ENCODE assay signal across 8 cellular contexts in genomic region chr7:44477063-44477830, GRCh38. TPM values are rescaled to one million over a fixed set of nuclear protein-coding genes. Genes with fewer than 3 reads are reported as not detected.
DNase-seq lines count a peak whose midpoint lies in the region; ATAC-seq and TF ChIP-seq lines count a peak whose summit lies in the region.

No MANE protein-coding gene starts in this region.

- peak; percentile 84 for DNase-seq in COLO829 (ENCODE audit: low spot score)
- peak; percentile 66 for DNase-seq in HuH-7 (ENCODE audit: low spot score)
- DNase-seq in RKO (ENCODE audit: low spot score): peak; percentile 86
- DNase-seq in activated T-helper 1 cell treated with Interleukin-2 at 50 U/mL for 16 hours (ENCODE audit: low read depth): peak; percentile 30
- peak; percentile 87 for DNase-seq in fibroblast of pulmonary artery (ENCODE audit: low read depth)
- DNase-seq in neural crest cell (ENCODE audit: low read depth, low spot score): peak; percentile 47
- DNase-seq in suprapubic skin (ENCODE audit: low spot score in 2 of 2): no peak

- TF ChIP-seq CTCF in fibroblast of pulmonary artery (IDR thresholded peaks at IDR 0.05; ENCODE audit: low read length, missing control alignments) (peak; percentile 100), neural crest cell (conservative IDR thresholded peaks at IDR 0.05) (peak; percentile 86), suprapubic skin (IDR thresholded peaks at IDR 0.05) (peak; percentile 87 to 89)

- TF ChIP-seq EP300 in suprapubic skin (IDR thresholded peaks at IDR 0.05): no peak

- TF ChIP-seq POLR2A in suprapubic skin (IDR thresholded peaks at IDR 0.05): no peak

- 27% methylated on average over 6 of the region's 6 CpGs for WGBS in suprapubic skin

- ATAC-seq in GM19468 (IDR thresholded peaks at IDR 0.05; ENCODE audit: extremely low read depth, unreplicated experiment): peak; percentile 42

- H3K27me3 ChIP-seq in suprapubic skin: no peaks in the 10 kb centered on the region

- H3K9me3 ChIP-seq in suprapubic skin: no peaks in the 10 kb centered on the region

- no peak overlapping the region for H3K27ac Mint-ChIP-seq in neural crest cell (ENCODE audit: unreplicated experiment)

- H3K4me3 Mint-ChIP-seq in neural crest cell: no peak overlapping the region

- H3K27me3 Mint-ChIP-seq in neural crest cell (ENCODE audit: low read depth): no peaks in the 10 kb centered on the region

- H3K36me3 Mint-ChIP-seq in neural crest cell (ENCODE audit: low read depth): peaks cover 13% of the 10 kb centered on the region

- peaks cover 7% of the 10 kb centered on the region for H3K4me1 ChIP-seq in suprapubic skin

- no peak overlapping the region for H3K27ac ChIP-seq in suprapubic skin

- H3K9me3 Mint-ChIP-seq in neural crest cell: no peaks in the 10 kb centered on the region

- H3K4me3 ChIP-seq in fibroblast of pulmonary artery (replicated peaks; ENCODE audit: low read depth, low read length): no peak overlapping the region
- H3K4me3 ChIP-seq in suprapubic skin: no peak overlapping the region

- peaks cover 51% of the 10 kb centered on the region for H3K36me3 ChIP-seq in suprapubic skin

- peaks cover 5% of the 10 kb centered on the region for H3K4me1 Mint-ChIP-seq in neural crest cell

RNA-seq across cellular contexts. Expression of gene NUDCD3, which starts 13.2 kb away (rescaled TPM):
- 85.5 and 93.2 TPM in 2 replicates for total RNA-seq in neural crest cell
- total RNA-seq in suprapubic skin: 100 to 1,000 TPM in 1 of 4 donors, 10 to 100 TPM in 3; 54.3 to 101 (median 64.4) TPM

Comparison
In these comparisons a context has a peak if more than half of its experiments do, and no peak if none do; other contexts are left out.
1. DNase-seq: peak in COLO829 (single experiment), HuH-7 (single experiment), RKO (single experiment), activated T-helper 1 cell treated with Interleukin-2 at 50 U/mL for 16 hours (single experiment), fibroblast of pulmonary artery (single experiment) and neural crest cell (single experiment); none in suprapubic skin (0 of 2).
2. Peak in every context shown above with its lines, with median percentiles within 50 percentile points of each other: CTCF ChIP-seq.